ENCODE assay signal across 11 cellular contexts in the genomic region with DNA sequence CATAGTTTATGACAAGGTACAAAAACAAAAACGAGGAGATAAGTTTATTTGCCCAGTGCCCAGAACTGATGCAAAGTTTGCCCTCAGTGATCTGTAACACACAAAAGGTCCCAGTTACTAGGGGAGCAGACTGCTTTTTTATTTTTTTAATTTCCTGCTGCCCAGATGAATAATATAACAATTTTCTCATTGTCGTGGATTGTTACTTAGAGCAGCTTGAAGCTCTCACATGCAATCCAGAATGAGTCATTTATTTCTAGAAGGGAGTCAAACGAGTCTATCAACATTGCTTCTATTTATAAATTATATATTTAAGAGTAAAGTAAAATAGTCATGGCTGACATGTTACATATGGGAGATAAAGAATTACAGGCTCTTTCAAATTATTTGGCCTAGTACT. TPM values are rescaled to one million over a fixed set of nuclear protein-coding genes. Genes with fewer than 3 reads are reported as not detected.
A peak's percentile ranks its signal among the peaks of the same experiment; 100 is the strongest.
DNase-seq lines count a peak whose midpoint lies in the region; ATAC-seq and TF ChIP-seq lines count a peak whose summit lies in the region.
"Had no signal": no experiment of that assay in that cellular context is flagged by ENCODE, and none has a peak within 500 bp of the region (broad histone marks: within the 10 kb centered on the region; RNA-seq: fewer than 3 reads in every experiment).

No MANE protein-coding gene starts in this region.

- no peaks in the 10 kb centered on the region for H3K4me1 Mint-ChIP-seq in activated CD8-positive, alpha-beta T cell treated with anti-CD3 and anti-CD28 coated beads for 36 hours (ENCODE audit: low read depth)

- H3K18ac ChIP-seq in neuronal stem cell (ENCODE audit: low read length) = no peak overlapping the region

- no peak overlapping the region for H2BK120ac ChIP-seq in neuronal stem cell (ENCODE audit: low read depth, low read length)

- H3K36me3 ChIP-seq in neuronal stem cell (replicated peaks in 1 of 2; ENCODE audit: control insufficient read depth in 2 of 2, insufficient read depth in 2 of 2, low read length in 2 of 2) = peaks cover 2 to 5% of the 10 kb centered on the region in 2 donors

- peaks cover 17 to 30% of the 10 kb centered on the region in 2 donors for H3K4me1 ChIP-seq in neuronal stem cell (ENCODE audit: control insufficient read depth in 2 of 2, insufficient read depth in 1 of 2, low read depth in 1 of 2, low read length in 2 of 2)

- no peak overlapping the region for H4K8ac ChIP-seq in neuronal stem cell (ENCODE audit: low read depth, low read length)

- H3K27ac ChIP-seq in neuronal stem cell (replicated peaks; ENCODE audit: low read length) = peak overlapping the region; percentile 50

- no peak overlapping the region for H3K4me3 Mint-ChIP-seq in activated CD8-positive, alpha-beta T cell treated with anti-CD3 and anti-CD28 coated beads for 36 hours

- no peaks in the 10 kb centered on the region for H3K9me3 Mint-ChIP-seq in activated CD8-positive, alpha-beta T cell treated with anti-CD3 and anti-CD28 coated beads for 36 hours

- no peak overlapping the region for H3K27ac Mint-ChIP-seq in activated CD8-positive, alpha-beta T cell treated with anti-CD3 and anti-CD28 coated beads for 36 hours

- H3K79me1 ChIP-seq in neuronal stem cell (ENCODE audit: low read depth, low read length) = peaks cover 3% of the 10 kb centered on the region

- no peaks in the 10 kb centered on the region for H3K27me3 ChIP-seq in neuronal stem cell (ENCODE audit: control insufficient read depth in 3 of 3, insufficient read depth in 3 of 3, low read depth in 1 of 3, low read length in 3 of 3)

- H3K27me3 Mint-ChIP-seq in activated CD8-positive, alpha-beta T cell treated with anti-CD3 and anti-CD28 coated beads for 36 hours = no peaks in the 10 kb centered on the region

- CTCF ChIA-PET in activated CD8-positive, alpha-beta T cell treated with anti-CD3 and anti-CD28 coated beads for 36 hours (lab: Charles Lee) = no interaction called here

- TF ChIP-seq CTCF in AG09319 (IDR thresholded peaks at IDR 0.05; ENCODE audit: low read depth, low read length) = no peak
- no peak for TF ChIP-seq CTCF in fibroblast of the aortic adventitia (IDR thresholded peaks at IDR 0.05; ENCODE audit: insufficient read depth, low read length)
- TF ChIP-seq CTCF in activated CD8-positive, alpha-beta T cell treated with anti-CD3 and anti-CD28 coated beads for 36 hours (IDR thresholded peaks at IDR 0.05) = no peak

- H2BK5ac ChIP-seq in neuronal stem cell (ENCODE audit: low read length) = no peak overlapping the region

- intact Hi-C loops in activated CD8-positive, alpha-beta T cell treated with anti-CD3 and anti-CD28 coated beads for 36 hours (cut with micrococcal nuclease) = no loop called here

- DNase-seq in AG09319 (ENCODE audit: extremely low read depth, low read depth) (peak; percentile 42), SK-MEL-5 (ENCODE audit: low read depth, low spot score) (peak; percentile 75), fibroblast of the aortic adventitia (ENCODE audit: low read depth) (peak; percentile 93), neuronal stem cell (ENCODE audit: low spot score) (no peak), NCI-H2196 treated with DMSO at 0.1 percent for 48 hours (lab: John Stamatoyannopoulos, UW; ENCODE audit: unreplicated experiment) (no peak)
- no peak for DNase-seq in activated CD8-positive, alpha-beta T cell treated with anti-CD3 and anti-CD28 coated beads for 36 hours
- DNase-seq: NCI-H1436 had no signal

- POLR2A ChIA-PET in activated CD8-positive, alpha-beta T cell treated with anti-CD3 and anti-CD28 coated beads for 36 hours (lab: Charles Lee) = no interaction called here

- H2BK15ac ChIP-seq in neuronal stem cell (ENCODE audit: low read length) = no peak overlapping the region

- H3K4ac ChIP-seq in neuronal stem cell (ENCODE audit: low read length) = no peak overlapping the region

- H3K4me3 ChIP-seq in fibroblast of the aortic adventitia (ENCODE audit: low read depth, low read length) = no peak overlapping the region
- no peak overlapping the region for H3K4me3 ChIP-seq in neuronal stem cell (ENCODE audit: low read length in 2 of 2)

- no CpG with 5 or more reads among the region's 3 CpGs for WGBS in neuronal stem cell (ENCODE audit: extremely low coverage in 2 of 2, insufficient read length in 2 of 2, insufficient replicate concordance in 1 of 2), 2 donors

- no peak overlapping the region for H4K91ac ChIP-seq in neuronal stem cell (ENCODE audit: low read depth, low read length, poor library complexity)

- no peak overlapping the region for H3K23ac ChIP-seq in neuronal stem cell (ENCODE audit: low read depth, low read length, poor library complexity)

- H2AK5ac ChIP-seq in neuronal stem cell (ENCODE audit: low read depth, low read length) = no peak overlapping the region

- H3K36me3 Mint-ChIP-seq in activated CD8-positive, alpha-beta T cell treated with anti-CD3 and anti-CD28 coated beads for 36 hours (ENCODE audit: low read depth) = no peaks in the 10 kb centered on the region

- ATAC-seq in HG03280 (IDR thresholded peaks at IDR 0.05; ENCODE audit: unreplicated experiment) (no peak), GM19035 (IDR thresholded peaks at IDR 0.05; ENCODE audit: unreplicated experiment) (no peak)
- no peak for ATAC-seq in activated CD8-positive, alpha-beta T cell treated with anti-CD3 and anti-CD28 coated beads for 36 hours
- ATAC-seq: activated CD4-positive, CD25-positive, alpha-beta regulatory T cell treated with anti-CD3 and anti-CD28 coated beads, Interleukin-2, amount 50 U/mL, for 24 hours; left lobe of liver had no signal

- H2AFZ ChIP-seq in neuronal stem cell (ENCODE audit: low read length) = no peak overlapping the region

- H3K9ac ChIP-seq in neuronal stem cell (ENCODE audit: low read depth, low read length, poor library complexity) = no peak overlapping the region

- H3K4me2 ChIP-seq in neuronal stem cell (ENCODE audit: insufficient read depth, low read length, poor library complexity, severe bottlenecking) = no peak overlapping the region

- H2BK12ac ChIP-seq in neuronal stem cell (ENCODE audit: low read length) = no peak overlapping the region

- H3K14ac ChIP-seq in neuronal stem cell (ENCODE audit: low read length) = no peak overlapping the region

- H3K9me3 ChIP-seq in neuronal stem cell (replicated peaks in 1 of 2; ENCODE audit: control insufficient read depth in 2 of 2, insufficient read depth in 1 of 2, low read depth in 1 of 2, low read length in 2 of 2) = no peaks in the 10 kb centered on the region

- in situ Hi-C loops in SK-MEL-5 (cut with HindIII; ENCODE audit: low pct_unique_long_range_greater_than_20kb, low sequenced_read_pairs) = no loop called here

RNA-seq across cellular contexts. Expression of gene MEIS2, which starts 41.3 kb away (rescaled TPM):
- 28.5 and 29.4 TPM in 2 replicates for total RNA-seq in SK-MEL-5 (2014; rRNA removed; shearing (Covaris generic))
- 23.9 and 28.5 TPM in 2 replicates for polyA plus RNA-seq in SK-MEL-5 (2015; cell fraction: cytosol; rRNA removed)
- 39.2 and 46.3 TPM in 2 replicates for polyA plus RNA-seq in SK-MEL-5 (2015; cell fraction: nucleus; rRNA removed)
- total RNA-seq in fibroblast of the aortic adventitia (ENCODE audit: low replicate concordance) = 43.7 and 84.0 TPM in 2 replicates
- polyA plus RNA-seq in neuronal stem cell (2013, experiment 1 of 2) = 50.7 TPM
- polyA plus RNA-seq in neuronal stem cell (2013, experiment 2 of 2) = 50.7 TPM
- under 1 TPM in 1 of 2 experiments, not detected in 1; 0.14 TPM for total RNA-seq in activated CD8-positive, alpha-beta T cell treated with anti-CD3 and anti-CD28 coated beads for 36 hours

Comparison
In these comparisons a context has a peak if more than half of its experiments do, and no peak if none do; other contexts are left out.
1. DNase-seq: peak in AG09319 (single experiment), SK-MEL-5 (single experiment) and fibroblast of the aortic adventitia (single experiment); none in neuronal stem cell (single experiment), NCI-H2196 treated with DMSO at 0.1 percent for 48 hours (single experiment) and activated CD8-positive, alpha-beta T cell treated with anti-CD3 and anti-CD28 coated beads for 36 hours (single experiment).
2. RNA of gene MEIS2, which starts 41.3 kb away (total RNA-seq): 43.7 to 84.0 TPM in fibroblast of the aortic adventitia and 28.5 to 29.4 TPM in SK-MEL-5; 0.14 TPM in activated CD8-positive, alpha-beta T cell treated with anti-CD3 and anti-CD28 coated beads for 36 hours; every median in the first group is over 10 times any median in the second.